In genomic region chr14:106844608-106845285, GRCh38 we compare ENCODE assay signal across 8 cellular contexts.
DNase-seq lines count a peak whose midpoint lies in the region; ATAC-seq and TF ChIP-seq lines count a peak whose summit lies in the region.

No MANE protein-coding gene starts in this region.

- no peaks in the 10 kb centered on the region for H3K27me3 Mint-ChIP-seq in activated naive CD8-positive, alpha-beta T cell

- H3K4me3 ChIP-seq in lower leg skin (ENCODE audit: low read depth, poor library complexity, severe bottlenecking) = no peak overlapping the region

- no peaks in the 10 kb centered on the region for H3K9me3 Mint-ChIP-seq in activated naive CD8-positive, alpha-beta T cell (ENCODE audit: low read depth)

- H3K4me1 Mint-ChIP-seq in activated naive CD8-positive, alpha-beta T cell (ENCODE audit: low read depth) = peaks cover 53% of the 10 kb centered on the region

- no peak for TF ChIP-seq CTCF in lower leg skin (IDR thresholded peaks at IDR 0.05)

- peak overlapping the region; percentile 90 for H3K4me3 Mint-ChIP-seq in activated naive CD8-positive, alpha-beta T cell

- peaks cover 3% of the 10 kb centered on the region for H3K36me3 Mint-ChIP-seq in activated naive CD8-positive, alpha-beta T cell

- WGBS in lower leg skin, 2 donors = 43 to 45% methylated on average over 47 to 51 of the region's 56 CpGs

- no peak for TF ChIP-seq POLR2A in lower leg skin (IDR thresholded peaks at IDR 0.05)

- H3K27ac Mint-ChIP-seq in activated naive CD8-positive, alpha-beta T cell = peak overlapping the region; percentile 87

- peak; percentile 74 for DNase-seq in SKM-1 treated with dmso at 0.1 percent for 144 hours (lab: John Stamatoyannopoulos, UW; ENCODE audit: unreplicated experiment)
- peak; percentile 53 to 94 for DNase-seq in lower leg skin (ENCODE audit: low spot score in 2 of 2)
- peak; percentile 38 to 62 for DNase-seq in stimulated activated CD8-positive, alpha-beta memory T cell treated with anti-CD3 and anti-CD28 coated beads, Interleukin-7, amount 100 ng/mL, for 4 hours (ENCODE audit: low read depth in 2 of 2)
- DNase-seq in GM03348 (ENCODE audit: low spot score) = no peak
- no peak for DNase-seq in DMS153 (lab: John Stamatoyannopoulos, UW)

- ATAC-seq in GM18907 (IDR thresholded peaks at IDR 0.05; ENCODE audit: unreplicated experiment) (peak; percentile 36), HG03354 (IDR thresholded peaks at IDR 0.05; ENCODE audit: poor library complexity, severe bottlenecking, unreplicated experiment) (peak; percentile 45)

- intact Hi-C loops in lower leg skin (cut with DNase I; ENCODE audit: low total_unique reads) = no loop called here

Comparison
In these comparisons a context has a peak if more than half of its experiments do, and no peak if none do; other contexts are left out.
1. DNase-seq: peak in SKM-1 treated with dmso at 0.1 percent for 144 hours (single experiment), lower leg skin (2 of 2) and stimulated activated CD8-positive, alpha-beta memory T cell treated with anti-CD3 and anti-CD28 coated beads, Interleukin-7, amount 100 ng/mL, for 4 hours (2 of 2); none in GM03348 (single experiment) and DMS153 (single experiment).